In the genomic region with DNA sequence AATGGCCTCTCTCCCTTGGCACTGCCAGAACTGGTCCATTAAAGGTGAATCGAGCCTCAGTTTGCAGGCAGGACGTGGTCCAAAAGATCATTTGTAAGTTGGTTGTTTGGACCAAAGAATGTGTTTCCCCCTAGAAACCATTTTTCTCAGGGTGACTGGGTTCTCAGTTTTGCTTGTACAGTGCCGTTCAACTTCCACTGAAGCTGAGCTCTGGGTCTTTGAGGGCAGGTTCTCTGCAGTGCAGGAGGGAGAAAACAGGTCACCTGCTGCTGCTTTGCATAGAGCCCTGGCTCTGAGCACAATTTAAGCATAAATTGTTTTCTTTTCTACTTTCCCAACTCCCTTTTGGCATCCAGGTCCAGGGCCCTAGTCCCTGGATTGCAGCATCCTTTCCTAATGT, we compare ENCODE assay signal across 10 cellular contexts.
DNase-seq lines count a peak whose midpoint lies in the region; ATAC-seq and TF ChIP-seq lines count a peak whose summit lies in the region.
"Had no signal": no experiment of that assay in that cellular context is flagged by ENCODE, and none has a peak within 500 bp of the region (broad histone marks: within the 10 kb centered on the region; RNA-seq: fewer than 3 reads in every experiment).

No MANE protein-coding gene starts in this region.

- peaks cover 52 to 69% (median 63%) of the 10 kb centered on the region in 10 experiments for H3K4me1 ChIP-seq in BLaER1 treated with 17β-estradiol and CSF1 and Interleukin-3, amounts not matched to agents 10 nM and 100 nM

- peak overlapping the region; percentile 80 to 98 (median 94) for H3K4me2 ChIP-seq in BLaER1 treated with 17β-estradiol and CSF1 and Interleukin-3, amounts not matched to agents 10 nM and 100 nM

- no peaks in the 10 kb centered on the region for H3K27me3 ChIP-seq in BLaER1 treated with 17β-estradiol and CSF1 and Interleukin-3, amounts not matched to agents 10 nM and 100 nM
- H3K27me3 ChIP-seq in WERI-Rb-1 (ENCODE audit: insufficient read depth, low read depth, severe bottlenecking): no peaks in the 10 kb centered on the region

- H3K27ac ChIP-seq in BLaER1 treated with 17β-estradiol and CSF1 and Interleukin-3, amounts not matched to agents 10 nM and 100 nM: peak overlapping the region; percentile 82 to 97 (median 86); a peak in 21 of 22 replicates
- no peak overlapping the region for H3K27ac ChIP-seq in WERI-Rb-1

- no peaks in the 10 kb centered on the region; a peak in 1 of 22 replicates for H3K36me3 ChIP-seq in BLaER1 treated with 17β-estradiol and CSF1 and Interleukin-3, amounts not matched to agents 10 nM and 100 nM
- no peaks in the 10 kb centered on the region for H3K36me3 ChIP-seq in WERI-Rb-1

- no peak overlapping the region for H3K4me3 ChIP-seq in BLaER1 treated with 17β-estradiol and CSF1 and Interleukin-3, amounts not matched to agents 10 nM and 100 nM
- H3K4me3 ChIP-seq in WERI-Rb-1 (ENCODE audit: low read depth, low read length) (peak overlapping the region; percentile 7), foreskin fibroblast (ENCODE audit: low read depth in 1 of 2, low read length in 2 of 2) (no peak overlapping the region)

- DNase-seq in WERI-Rb-1: no peak
- DNase-seq in medulla oblongata (ENCODE audit: extremely low spot score): peak; percentile 60
- no peak for DNase-seq in effector CD8-positive, alpha-beta T cell (lab: John Stamatoyannopoulos, UW)
- DNase-seq in foreskin fibroblast: no peak
- DNase-seq in NCI-H526 treated with DMSO at 0.1 percent for 48 hours (lab: John Stamatoyannopoulos, UW): no peak
- no peak for DNase-seq in SW 1271 (lab: John Stamatoyannopoulos, UW)
- DNase-seq: occipital lobe, SIG-M5 had no signal

- peak; percentile 29 for ATAC-seq in GM18907 (IDR thresholded peaks at IDR 0.05; ENCODE audit: unreplicated experiment)

- no peaks in the 10 kb centered on the region for H4K20me1 ChIP-seq in BLaER1 treated with 17β-estradiol and CSF1 and Interleukin-3, amounts not matched to agents 10 nM and 100 nM

- peak overlapping the region in 9 of 11 experiments; percentile 3 to 93 (median 80); a peak in 12 of 22 replicates for H3K9ac ChIP-seq in BLaER1 treated with 17β-estradiol and CSF1 and Interleukin-3, amounts not matched to agents 10 nM and 100 nM

- H3K9me3 ChIP-seq in BLaER1 treated with 17β-estradiol and CSF1 and Interleukin-3, amounts not matched to agents 10 nM and 100 nM (replicated peaks in 1 of 11): no peaks in the 10 kb centered on the region
- H3K9me3 ChIP-seq in WERI-Rb-1 (ENCODE audit: severe bottlenecking): no peaks in the 10 kb centered on the region

- TF ChIP-seq CTCF in WERI-Rb-1 (IDR thresholded peaks at IDR 0.05; ENCODE audit: low read depth, low read length) (no peak), foreskin fibroblast (IDR thresholded peaks at IDR 0.05; ENCODE audit: low read depth, low read length) (no peak)
